7 cellular contexts compared by ENCODE assay signal in the genomic region with DNA sequence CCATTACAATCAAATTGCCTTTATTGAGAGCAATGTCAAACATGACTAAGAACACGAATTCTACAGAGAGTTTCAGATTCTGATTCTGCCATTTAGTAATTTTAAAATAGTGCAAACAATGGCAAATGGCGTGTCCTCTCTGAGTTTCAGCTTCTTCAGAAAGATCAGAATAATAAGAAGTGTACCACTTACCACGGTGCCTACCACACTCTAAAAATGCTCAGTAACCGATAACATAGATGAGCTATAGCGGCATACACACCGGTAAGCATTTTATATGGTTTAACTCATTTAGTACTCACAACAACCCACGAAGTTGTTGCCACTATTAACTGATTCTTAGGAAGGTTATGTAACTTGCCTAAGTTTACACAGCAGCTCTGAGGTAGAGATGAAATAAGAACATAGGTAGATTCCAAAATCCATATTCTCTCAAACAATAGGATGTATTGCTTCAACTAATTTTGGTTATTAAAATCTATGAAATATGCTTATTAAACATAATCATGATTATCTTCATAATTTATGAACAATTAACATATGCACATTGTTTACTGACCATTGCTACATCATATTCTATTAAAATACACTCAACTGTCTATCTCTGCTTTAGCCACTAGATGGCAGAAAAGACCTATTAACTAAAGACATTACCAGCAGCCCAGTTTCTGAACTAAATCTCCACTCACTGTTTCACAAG. TPM values are rescaled to one million over a fixed set of nuclear protein-coding genes. Genes with fewer than 3 reads are reported as not detected.
DNase-seq lines count a peak whose midpoint lies in the region; ATAC-seq, FAIRE-seq and TF ChIP-seq lines count a peak whose summit lies in the region.

No MANE protein-coding gene starts in this region.

- no peaks in the 10 kb centered on the region for H3K4me1 ChIP-seq in liver (ENCODE audit: control insufficient read depth in 4 of 4, insufficient read depth in 4 of 4, low read length in 3 of 4)

- TF ChIP-seq CTCF in HL-60 (IDR thresholded peaks at IDR 0.05; ENCODE audit: insufficient read depth, low read length) (peak; percentile 67), bronchial epithelial cell (IDR thresholded peaks at IDR 0.05; ENCODE audit: insufficient read depth, low read length, severe bottlenecking) (peak; percentile 42), liver (IDR thresholded peaks at IDR 0.05; ENCODE audit: low read depth, low read length, missing input control) (peak; percentile 84)

- no peak overlapping the region for H3K27ac ChIP-seq in HL-60 (replicated peaks)
- H3K27ac ChIP-seq in liver (ENCODE audit: low read depth in 1 of 2, low read length in 2 of 2) = no peak overlapping the region

- H3K27me3 ChIP-seq in HL-60 (ENCODE audit: insufficient read depth, poor library complexity, severe bottlenecking) (no peaks in the 10 kb centered on the region), bronchial epithelial cell (ENCODE audit: control insufficient read depth, insufficient read depth, low read length) (no peaks in the 10 kb centered on the region), liver (ENCODE audit: control insufficient read depth in 4 of 4, insufficient read depth in 4 of 4, low read length in 3 of 4) (peaks cover 0 to 2% (median 0%) of the 10 kb centered on the region in 4 donors)

- peak; percentile 94 for ATAC-seq in GM21526 (IDR thresholded peaks at IDR 0.05; ENCODE audit: low FRiP score, unreplicated experiment)

- H3K9ac ChIP-seq in liver (ENCODE audit: low read depth in 1 of 2, low read length in 2 of 2) = no peak overlapping the region

- H3K4me3 ChIP-seq in HL-60 (replicated peaks; ENCODE audit: insufficient read depth, low read length) (no peak overlapping the region), bronchial epithelial cell (ENCODE audit: low read depth, low read length) (no peak overlapping the region), liver (ENCODE audit: low read depth in 1 of 3, low read length in 3 of 3) (no peak overlapping the region)

- peak; percentile 91 to 94 for TF ChIP-seq RAD21 in liver (IDR thresholded peaks at IDR 0.05)

- peak; percentile 14 for DNase-seq in GM04503 (ENCODE audit: low read depth)
- DNase-seq in HL-60 (ENCODE audit: low read depth in 1 of 2, low spot score in 1 of 2) = peak; percentile 2 to 13
- DNase-seq in NCI-H82 (lab: John Stamatoyannopoulos, UW) = peak; percentile 85
- DNase-seq in bronchial epithelial cell (ENCODE audit: low read depth) = peak; percentile 61
- no peak for DNase-seq in stimulated activated CD8-positive, alpha-beta memory T cell treated with anti-CD3 and anti-CD28 coated beads, Interleukin-4, amount 100 ng/mL, for 48 hours

- H3K9me3 ChIP-seq in liver (ENCODE audit: control insufficient read depth in 4 of 4, low read length in 3 of 4) = no peaks in the 10 kb centered on the region

- WGBS in liver = 43% methylated on average over 7 of the region's 7 CpGs

- FAIRE-seq in bronchial epithelial cell (lab: Jason Lieb, UNC) = no peak

- H3K36me3 ChIP-seq in bronchial epithelial cell (ENCODE audit: control insufficient read depth, insufficient read depth, low read length) = peaks cover 2% of the 10 kb centered on the region
- H3K36me3 ChIP-seq in liver (ENCODE audit: control insufficient read depth in 4 of 4, insufficient read depth in 3 of 4, low read depth in 1 of 4, low read length in 3 of 4) = no peaks in the 10 kb centered on the region

TF ChIP-seq in liver, 16 proteins besides CTCF, POLR2A, EP300 and RAD21:
- TF ChIP-seq HNF4A (conservative IDR thresholded peaks at IDR 0.05) (no peak), FOXA1 (IDR thresholded peaks at IDR 0.05) (no peak), YY1 (IDR thresholded peaks at IDR 0.05) (no peak), SP1 (IDR thresholded peaks at IDR 0.05) (no peak), REST (IDR thresholded peaks at IDR 0.05) (no peak), EGR1 (IDR thresholded peaks at IDR 0.05; ENCODE audit: low read depth in 2 of 2) (no peak), ZBTB33 (IDR thresholded peaks at IDR 0.05) (no peak), RXRA (IDR thresholded peaks at IDR 0.05) (no peak), NR2F2 (IDR thresholded peaks at IDR 0.05) (no peak)
- TF ChIP-seq, protein P1, sequence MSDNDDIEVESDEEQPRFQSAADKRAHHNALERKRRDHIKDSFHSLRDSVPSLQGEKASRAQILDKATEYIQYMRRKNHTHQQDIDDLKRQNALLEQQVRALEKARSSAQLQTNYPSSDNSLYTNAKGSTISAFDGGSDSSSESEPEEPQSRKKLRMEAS (IDR thresholded peaks at IDR 0.05) = no peak

RNA-seq across cellular contexts. Expression of gene SLC6A15, which starts 38.3 kb away (rescaled TPM):
- total RNA-seq in bronchial epithelial cell (22.9 and 65.0 TPM in 2 replicates), liver (not detected)
- polyA plus RNA-seq in liver = not detected

Comparison
In these comparisons a context has a peak if more than half of its experiments do, and no peak if none do; other contexts are left out.
1. RNA of gene SLC6A15, which starts 38.3 kb away (total RNA-seq): 22.9 to 65.0 TPM in bronchial epithelial cell; not detected in liver; every median in the first group is over 10 times any median in the second.
2. Peak in every context shown above with its lines, with median percentiles within 50 percentile points of each other: CTCF ChIP-seq.